Comparison of ENCODE assay signal across 1 cellular context in the genomic region with DNA sequence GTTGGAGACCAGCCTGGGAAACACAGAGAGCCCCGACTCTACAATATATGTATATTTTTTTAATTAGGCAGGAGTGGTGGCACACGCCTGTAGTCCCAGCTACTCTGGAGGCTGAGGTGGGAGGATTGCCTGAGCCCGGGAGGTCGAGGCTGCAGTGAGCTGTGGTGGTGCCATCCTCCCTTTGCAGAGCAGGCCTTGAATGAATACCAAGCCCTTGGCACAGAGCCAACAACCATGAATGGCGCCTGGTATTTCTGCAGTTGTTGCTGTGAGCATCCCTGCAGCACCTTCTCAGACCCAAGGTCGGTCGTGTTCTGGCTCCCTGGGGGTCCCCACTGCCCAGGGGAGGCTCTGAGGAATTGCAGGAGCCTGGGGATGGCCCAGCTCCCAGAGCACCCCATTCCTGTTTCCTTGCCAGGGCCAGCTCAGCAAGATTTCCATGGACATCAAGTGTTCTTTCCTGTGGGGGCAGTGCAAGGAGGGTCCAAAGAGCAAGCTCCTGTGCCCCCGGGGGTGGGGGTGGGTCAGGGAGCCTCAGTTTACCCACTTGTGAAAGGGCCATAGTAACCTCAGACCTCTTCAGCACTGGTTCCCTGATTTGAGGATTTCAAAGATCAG.
TF ChIP-seq lines count a peak whose summit lies in the region.

No MANE protein-coding gene starts in this region.

TF ChIP-seq in HepG2, 621 proteins besides CTCF, POLR2A, EP300 and RAD21 (continues in another document):
- TF ChIP-seq GFI1 (CRISPR knock-in tag; IDR thresholded peaks at IDR 0.05; ENCODE audit: borderline replicate concordance) (no peak), GATAD2A (CRISPR knock-in tag; IDR thresholded peaks at IDR 0.05) (no peak), ZNF839 (CRISPR knock-in tag; IDR thresholded peaks at IDR 0.05; ENCODE audit: borderline replicate concordance) (no peak), GTF3A (CRISPR knock-in tag; conservative IDR thresholded peaks at IDR 0.05) (no peak), POLR2AphosphoS2 (IDR thresholded peaks at IDR 0.05; ENCODE audit: low read depth, low read length) (no peak), ZNF558 (CRISPR knock-in tag; IDR thresholded peaks at IDR 0.05; ENCODE audit: borderline replicate concordance) (no peak), MEIS2 (CRISPR knock-in tag; IDR thresholded peaks at IDR 0.05) (no peak), SP2 (CRISPR knock-in tag; IDR thresholded peaks at IDR 0.05) (no peak), SRF (IDR thresholded peaks at IDR 0.05; ENCODE audit: low read depth, low read length) (no peak), FIP1L1 (IDR thresholded peaks at IDR 0.05; ENCODE audit: borderline replicate concordance, insufficient read depth, low read depth, low read length) (no peak), NBN (conservative IDR thresholded peaks at IDR 0.05) (no peak), ZNF652 (CRISPR knock-in tag; IDR thresholded peaks at IDR 0.05; ENCODE audit: borderline replicate concordance, low read depth) (no peak), MXI1 (IDR thresholded peaks at IDR 0.05; ENCODE audit: borderline replicate concordance, low read depth, low read length) (no peak), ATF1 (CRISPR knock-in tag; IDR thresholded peaks at IDR 0.05) (no peak), ZFP36 (IDR thresholded peaks at IDR 0.05; ENCODE audit: borderline replicate concordance, low read depth, low read length, partially characterized antibody) (no peak), TOE1 (CRISPR knock-in tag; IDR thresholded peaks at IDR 0.05) (no peak), PPARG (CRISPR knock-in tag; conservative IDR thresholded peaks at IDR 0.05) (no peak), ZSCAN29 (CRISPR knock-in tag; conservative IDR thresholded peaks at IDR 0.05) (no peak), ARNT (IDR thresholded peaks at IDR 0.05) (no peak), PHF5A (CRISPR knock-in tag; IDR thresholded peaks at IDR 0.05; ENCODE audit: low read depth, unreplicated experiment) (no peak), FOXA1 (IDR thresholded peaks at IDR 0.05) (no peak), FOXA1 (CRISPR knock-in tag; IDR thresholded peaks at IDR 0.05) (no peak), ZFP36L1 (CRISPR knock-in tag; IDR thresholded peaks at IDR 0.05) (no peak), ZBTB42 (CRISPR knock-in tag; IDR thresholded peaks at IDR 0.05) (no peak), SIX1 (CRISPR knock-in tag; IDR thresholded peaks at IDR 0.05; ENCODE audit: borderline replicate concordance) (no peak), GTF2F1 (IDR thresholded peaks at IDR 0.05; ENCODE audit: low read length) (peak; percentile 67; the same call in 1 of the 2 replicates), ZNF138 (CRISPR knock-in tag; IDR thresholded peaks at IDR 0.05; ENCODE audit: low read depth) (no peak), ZNF780A (CRISPR knock-in tag; IDR thresholded peaks at IDR 0.05) (no peak), KDM4B (CRISPR knock-in tag; IDR thresholded peaks at IDR 0.05) (no peak), ZNF160 (CRISPR knock-in tag; IDR thresholded peaks at IDR 0.05) (no peak; the same call in 1 of the 2 replicates), CBX5 (CRISPR knock-in tag; IDR thresholded peaks at IDR 0.05; ENCODE audit: borderline replicate concordance) (no peak; the same call in 1 of the 2 replicates)
- TF ChIP-seq, protein P1, sequence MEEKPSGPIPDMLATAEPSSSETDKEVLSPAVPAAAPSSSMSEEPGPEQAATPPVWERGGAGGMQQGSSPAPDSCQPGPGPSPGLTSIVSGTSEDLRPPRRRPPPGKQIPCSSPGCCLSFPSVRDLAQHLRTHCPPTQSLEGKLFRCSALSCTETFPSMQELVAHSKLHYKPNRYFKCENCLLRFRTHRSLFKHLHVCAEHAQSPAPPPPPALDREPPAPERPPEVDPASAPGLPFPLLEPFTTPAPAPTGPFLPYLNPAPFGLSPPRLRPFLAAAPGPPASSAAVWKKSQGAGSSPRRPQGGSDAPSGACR (CRISPR knock-in tag; IDR thresholded peaks at IDR 0.05) = no peak
- TF ChIP-seq, protein P2, sequence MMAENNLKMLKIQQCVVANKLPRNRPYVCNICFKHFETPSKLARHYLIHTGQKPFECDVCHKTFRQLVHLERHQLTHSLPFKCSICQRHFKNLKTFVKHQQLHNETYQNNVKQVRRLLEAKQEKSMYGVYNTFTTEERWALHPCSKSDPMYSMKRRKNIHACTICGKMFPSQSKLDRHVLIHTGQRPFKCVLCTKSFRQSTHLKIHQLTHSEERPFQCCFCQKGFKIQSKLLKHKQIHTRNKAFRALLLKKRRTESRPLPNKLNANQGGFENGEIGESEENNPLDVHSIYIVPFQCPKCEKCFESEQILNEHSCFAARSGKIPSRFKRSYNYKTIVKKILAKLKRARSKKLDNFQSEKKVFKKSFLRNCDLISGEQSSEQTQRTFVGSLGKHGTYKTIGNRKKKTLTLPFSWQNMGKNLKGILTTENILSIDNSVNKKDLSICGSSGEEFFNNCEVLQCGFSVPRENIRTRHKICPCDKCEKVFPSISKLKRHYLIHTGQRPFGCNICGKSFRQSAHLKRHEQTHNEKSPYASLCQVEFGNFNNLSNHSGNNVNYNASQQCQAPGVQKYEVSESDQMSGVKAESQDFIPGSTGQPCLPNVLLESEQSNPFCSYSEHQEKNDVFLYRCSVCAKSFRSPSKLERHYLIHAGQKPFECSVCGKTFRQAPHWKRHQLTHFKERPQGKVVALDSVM (CRISPR knock-in tag; IDR thresholded peaks at IDR 0.05) = peak; percentile 91
- TF ChIP-seq, protein P3, sequence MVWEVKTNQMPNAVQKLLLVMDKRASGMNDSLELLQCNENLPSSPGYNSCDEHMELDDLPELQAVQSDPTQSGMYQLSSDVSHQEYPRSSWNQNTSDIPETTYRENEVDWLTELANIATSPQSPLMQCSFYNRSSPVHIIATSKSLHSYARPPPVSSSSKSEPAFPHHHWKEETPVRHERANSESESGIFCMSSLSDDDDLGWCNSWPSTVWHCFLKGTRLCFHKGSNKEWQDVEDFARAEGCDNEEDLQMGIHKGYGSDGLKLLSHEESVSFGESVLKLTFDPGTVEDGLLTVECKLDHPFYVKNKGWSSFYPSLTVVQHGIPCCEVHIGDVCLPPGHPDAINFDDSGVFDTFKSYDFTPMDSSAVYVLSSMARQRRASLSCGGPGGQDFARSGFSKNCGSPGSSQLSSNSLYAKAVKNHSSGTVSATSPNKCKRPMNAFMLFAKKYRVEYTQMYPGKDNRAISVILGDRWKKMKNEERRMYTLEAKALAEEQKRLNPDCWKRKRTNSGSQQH (CRISPR knock-in tag; IDR thresholded peaks at IDR 0.05; ENCODE audit: low read depth) = no peak
- TF ChIP-seq, protein P4, sequence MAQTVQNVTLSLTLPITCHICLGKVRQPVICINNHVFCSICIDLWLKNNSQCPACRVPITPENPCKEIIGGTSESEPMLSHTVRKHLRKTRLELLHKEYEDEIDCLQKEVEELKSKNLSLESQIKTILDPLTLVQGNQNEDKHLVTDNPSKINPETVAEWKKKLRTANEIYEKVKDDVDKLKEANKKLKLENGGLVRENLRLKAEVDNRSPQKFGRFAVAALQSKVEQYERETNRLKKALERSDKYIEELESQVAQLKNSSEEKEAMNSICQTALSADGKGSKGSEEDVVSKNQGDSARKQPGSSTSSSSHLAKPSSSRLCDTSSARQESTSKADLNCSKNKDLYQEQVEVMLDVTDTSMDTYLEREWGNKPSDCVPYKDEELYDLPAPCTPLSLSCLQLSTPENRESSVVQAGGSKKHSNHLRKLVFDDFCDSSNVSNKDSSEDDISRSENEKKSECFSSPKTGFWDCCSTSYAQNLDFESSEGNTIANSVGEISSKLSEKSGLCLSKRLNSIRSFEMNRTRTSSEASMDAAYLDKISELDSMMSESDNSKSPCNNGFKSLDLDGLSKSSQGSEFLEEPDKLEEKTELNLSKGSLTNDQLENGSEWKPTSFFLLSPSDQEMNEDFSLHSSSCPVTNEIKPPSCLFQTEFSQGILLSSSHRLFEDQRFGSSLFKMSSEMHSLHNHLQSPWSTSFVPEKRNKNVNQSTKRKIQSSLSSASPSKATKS (CRISPR knock-in tag; IDR thresholded peaks at IDR 0.05) = no peak
- TF ChIP-seq, protein P5, sequence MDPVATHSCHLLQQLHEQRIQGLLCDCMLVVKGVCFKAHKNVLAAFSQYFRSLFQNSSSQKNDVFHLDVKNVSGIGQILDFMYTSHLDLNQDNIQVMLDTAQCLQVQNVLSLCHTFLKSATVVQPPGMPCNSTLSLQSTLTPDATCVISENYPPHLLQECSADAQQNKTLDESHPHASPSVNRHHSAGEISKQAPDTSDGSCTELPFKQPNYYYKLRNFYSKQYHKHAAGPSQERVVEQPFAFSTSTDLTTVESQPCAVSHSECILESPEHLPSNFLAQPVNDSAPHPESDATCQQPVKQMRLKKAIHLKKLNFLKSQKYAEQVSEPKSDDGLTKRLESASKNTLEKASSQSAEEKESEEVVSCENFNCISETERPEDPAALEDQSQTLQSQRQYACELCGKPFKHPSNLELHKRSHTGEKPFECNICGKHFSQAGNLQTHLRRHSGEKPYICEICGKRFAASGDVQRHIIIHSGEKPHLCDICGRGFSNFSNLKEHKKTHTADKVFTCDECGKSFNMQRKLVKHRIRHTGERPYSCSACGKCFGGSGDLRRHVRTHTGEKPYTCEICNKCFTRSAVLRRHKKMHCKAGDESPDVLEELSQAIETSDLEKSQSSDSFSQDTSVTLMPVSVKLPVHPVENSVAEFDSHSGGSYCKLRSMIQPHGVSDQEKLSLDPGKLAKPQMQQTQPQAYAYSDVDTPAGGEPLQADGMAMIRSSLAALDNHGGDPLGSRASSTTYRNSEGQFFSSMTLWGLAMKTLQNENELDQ (CRISPR knock-in tag; IDR thresholded peaks at IDR 0.05; ENCODE audit: borderline replicate concordance) = no peak
- TF ChIP-seq, protein P6, sequence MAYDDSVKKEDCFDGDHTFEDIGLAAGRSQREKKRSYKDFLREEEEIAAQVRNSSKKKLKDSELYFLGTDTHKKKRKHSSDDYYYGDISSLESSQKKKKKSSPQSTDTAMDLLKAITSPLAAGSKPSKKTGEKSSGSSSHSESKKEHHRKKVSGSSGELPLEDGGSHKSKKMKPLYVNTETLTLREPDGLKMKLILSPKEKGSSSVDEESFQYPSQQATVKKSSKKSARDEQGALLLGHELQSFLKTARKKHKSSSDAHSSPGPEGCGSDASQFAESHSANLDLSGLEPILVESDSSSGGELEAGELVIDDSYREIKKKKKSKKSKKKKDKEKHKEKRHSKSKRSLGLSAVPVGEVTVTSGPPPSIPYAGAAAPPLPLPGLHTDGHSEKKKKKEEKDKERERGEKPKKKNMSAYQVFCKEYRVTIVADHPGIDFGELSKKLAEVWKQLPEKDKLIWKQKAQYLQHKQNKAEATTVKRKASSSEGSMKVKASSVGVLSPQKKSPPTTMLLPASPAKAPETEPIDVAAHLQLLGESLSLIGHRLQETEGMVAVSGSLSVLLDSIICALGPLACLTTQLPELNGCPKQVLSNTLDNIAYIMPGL (CRISPR knock-in tag; IDR thresholded peaks at IDR 0.05; ENCODE audit: borderline replicate concordance in 1 of 2, low read depth in 1 of 2) = no peak
- TF ChIP-seq, protein P7, sequence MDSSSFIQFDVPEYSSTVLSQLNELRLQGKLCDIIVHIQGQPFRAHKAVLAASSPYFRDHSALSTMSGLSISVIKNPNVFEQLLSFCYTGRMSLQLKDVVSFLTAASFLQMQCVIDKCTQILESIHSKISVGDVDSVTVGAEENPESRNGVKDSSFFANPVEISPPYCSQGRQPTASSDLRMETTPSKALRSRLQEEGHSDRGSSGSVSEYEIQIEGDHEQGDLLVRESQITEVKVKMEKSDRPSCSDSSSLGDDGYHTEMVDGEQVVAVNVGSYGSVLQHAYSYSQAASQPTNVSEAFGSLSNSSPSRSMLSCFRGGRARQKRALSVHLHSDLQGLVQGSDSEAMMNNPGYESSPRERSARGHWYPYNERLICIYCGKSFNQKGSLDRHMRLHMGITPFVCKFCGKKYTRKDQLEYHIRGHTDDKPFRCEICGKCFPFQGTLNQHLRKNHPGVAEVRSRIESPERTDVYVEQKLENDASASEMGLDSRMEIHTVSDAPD (CRISPR knock-in tag; IDR thresholded peaks at IDR 0.05) = no peak
- TF ChIP-seq, protein P8, sequence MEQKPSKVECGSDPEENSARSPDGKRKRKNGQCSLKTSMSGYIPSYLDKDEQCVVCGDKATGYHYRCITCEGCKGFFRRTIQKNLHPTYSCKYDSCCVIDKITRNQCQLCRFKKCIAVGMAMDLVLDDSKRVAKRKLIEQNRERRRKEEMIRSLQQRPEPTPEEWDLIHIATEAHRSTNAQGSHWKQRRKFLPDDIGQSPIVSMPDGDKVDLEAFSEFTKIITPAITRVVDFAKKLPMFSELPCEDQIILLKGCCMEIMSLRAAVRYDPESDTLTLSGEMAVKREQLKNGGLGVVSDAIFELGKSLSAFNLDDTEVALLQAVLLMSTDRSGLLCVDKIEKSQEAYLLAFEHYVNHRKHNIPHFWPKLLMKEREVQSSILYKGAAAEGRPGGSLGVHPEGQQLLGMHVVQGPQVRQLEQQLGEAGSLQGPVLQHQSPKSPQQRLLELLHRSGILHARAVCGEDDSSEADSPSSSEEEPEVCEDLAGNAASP (CRISPR knock-in tag; IDR thresholded peaks at IDR 0.05; ENCODE audit: borderline replicate concordance) = no peak
- TF ChIP-seq, protein P9, sequence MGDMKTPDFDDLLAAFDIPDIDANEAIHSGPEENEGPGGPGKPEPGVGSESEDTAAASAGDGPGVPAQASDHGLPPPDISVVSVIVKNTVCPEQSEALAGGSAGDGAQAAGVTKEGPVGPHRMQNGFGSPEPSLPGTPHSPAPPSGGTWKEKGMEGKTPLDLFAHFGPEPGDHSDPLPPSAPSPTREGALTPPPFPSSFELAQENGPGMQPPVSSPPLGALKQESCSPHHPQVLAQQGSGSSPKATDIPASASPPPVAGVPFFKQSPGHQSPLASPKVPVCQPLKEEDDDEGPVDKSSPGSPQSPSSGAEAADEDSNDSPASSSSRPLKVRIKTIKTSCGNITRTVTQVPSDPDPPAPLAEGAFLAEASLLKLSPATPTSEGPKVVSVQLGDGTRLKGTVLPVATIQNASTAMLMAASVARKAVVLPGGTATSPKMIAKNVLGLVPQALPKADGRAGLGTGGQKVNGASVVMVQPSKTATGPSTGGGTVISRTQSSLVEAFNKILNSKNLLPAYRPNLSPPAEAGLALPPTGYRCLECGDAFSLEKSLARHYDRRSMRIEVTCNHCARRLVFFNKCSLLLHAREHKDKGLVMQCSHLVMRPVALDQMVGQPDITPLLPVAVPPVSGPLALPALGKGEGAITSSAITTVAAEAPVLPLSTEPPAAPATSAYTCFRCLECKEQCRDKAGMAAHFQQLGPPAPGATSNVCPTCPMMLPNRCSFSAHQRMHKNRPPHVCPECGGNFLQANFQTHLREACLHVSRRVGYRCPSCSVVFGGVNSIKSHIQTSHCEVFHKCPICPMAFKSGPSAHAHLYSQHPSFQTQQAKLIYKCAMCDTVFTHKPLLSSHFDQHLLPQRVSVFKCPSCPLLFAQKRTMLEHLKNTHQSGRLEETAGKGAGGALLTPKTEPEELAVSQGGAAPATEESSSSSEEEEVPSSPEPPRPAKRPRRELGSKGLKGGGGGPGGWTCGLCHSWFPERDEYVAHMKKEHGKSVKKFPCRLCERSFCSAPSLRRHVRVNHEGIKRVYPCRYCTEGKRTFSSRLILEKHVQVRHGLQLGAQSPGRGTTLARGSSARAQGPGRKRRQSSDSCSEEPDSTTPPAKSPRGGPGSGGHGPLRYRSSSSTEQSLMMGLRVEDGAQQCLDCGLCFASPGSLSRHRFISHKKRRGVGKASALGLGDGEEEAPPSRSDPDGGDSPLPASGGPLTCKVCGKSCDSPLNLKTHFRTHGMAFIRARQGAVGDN (CRISPR knock-in tag; IDR thresholded peaks at IDR 0.05) = peak; percentile 16; the same call in 1 of the 2 replicates
